8 cellular contexts compared by ENCODE assay signal in genomic region chr22:20131593-20131855, GRCh38. TPM values are rescaled to one million over a fixed set of nuclear protein-coding genes. Genes with fewer than 3 reads are reported as not detected.
DNase-seq lines count a peak whose midpoint lies in the region; ATAC-seq and TF ChIP-seq lines count a peak whose summit lies in the region.

TSS of gene ZDHHC8 (plus strand) at chr22:20131804. CDS start at chr22:20131948, 144 bp downstream.

- no peak for TF ChIP-seq CTCF in brain (conservative IDR thresholded peaks at IDR 0.05)

- H3K9ac ChIP-seq in BLaER1 treated with 17β-estradiol and CSF1 and Interleukin-3, amounts not matched to agents 10 nM and 100 nM, result peak within 1 kb of the TSS; percentile 81 to 90 (median 85)

- H3K4me3 ChIP-seq in BLaER1 treated with 17β-estradiol and CSF1 and Interleukin-3, amounts not matched to agents 10 nM and 100 nM, result peak within 1 kb of the TSS; percentile 82 to 93 (median 86)
- peak within 1 kb of the TSS; percentile 70 for H3K4me3 ChIP-seq in SJCRH30

- H3K9me3 ChIP-seq in BLaER1 treated with 17β-estradiol and CSF1 and Interleukin-3, amounts not matched to agents 10 nM and 100 nM (replicated peaks in 1 of 11), result no peaks in the 10 kb centered on the region
- H3K9me3 ChIP-seq in SJCRH30 (replicated peaks), result no peaks in the 10 kb centered on the region

- H3K9me3 Mint-ChIP-seq in brain, result no peaks in the 10 kb centered on the region

- H3K36me3 Mint-ChIP-seq in brain, result peaks cover 4% of the 10 kb centered on the region

- peak within 1 kb of the TSS; percentile 71 to 82 (median 77); a peak in 21 of 22 replicates for H3K27ac ChIP-seq in BLaER1 treated with 17β-estradiol and CSF1 and Interleukin-3, amounts not matched to agents 10 nM and 100 nM
- H3K27ac ChIP-seq in SJCRH30, result no peak within 1 kb of the TSS

- H3K27me3 Mint-ChIP-seq in brain, result no peaks in the 10 kb centered on the region

- ATAC-seq in GM21737 (IDR thresholded peaks at IDR 0.05; ENCODE audit: unreplicated experiment), result peak; percentile 42

- H3K36me3 ChIP-seq in BLaER1 treated with 17β-estradiol and CSF1 and Interleukin-3, amounts not matched to agents 10 nM and 100 nM, result peaks cover 13 to 29% (median 21%) of the 10 kb centered on the region in 11 experiments
- H3K36me3 ChIP-seq in SJCRH30, result peaks cover 12% of the 10 kb centered on the region

- H3K4me2 ChIP-seq in BLaER1 treated with 17β-estradiol and CSF1 and Interleukin-3, amounts not matched to agents 10 nM and 100 nM, result peak within 1 kb of the TSS; percentile 93 to 100 (median 99)

- peak within 1 kb of the TSS; percentile 80 to 86 (median 81) for H3K4me3 Mint-ChIP-seq in brain

- peak within 1 kb of the TSS in 3 of 5 experiments; percentile 66 to 91 (median 87) for H3K27ac Mint-ChIP-seq in brain

- H3K4me1 ChIP-seq in BLaER1 treated with 17β-estradiol and CSF1 and Interleukin-3, amounts not matched to agents 10 nM and 100 nM, result peaks cover 48 to 88% (median 70%) of the 10 kb centered on the region in 10 experiments
- peaks cover 4% of the 10 kb centered on the region; the same call in 1 of the 2 replicates for H3K4me1 ChIP-seq in SJCRH30

- peaks cover 38 to 89% (median 88%) of the 10 kb centered on the region in 11 experiments for H4K20me1 ChIP-seq in BLaER1 treated with 17β-estradiol and CSF1 and Interleukin-3, amounts not matched to agents 10 nM and 100 nM

- H3K4me1 Mint-ChIP-seq in brain, result peaks cover 35% of the 10 kb centered on the region

- no peaks in the 10 kb centered on the region for H3K27me3 ChIP-seq in BLaER1 treated with 17β-estradiol and CSF1 and Interleukin-3, amounts not matched to agents 10 nM and 100 nM
- H3K27me3 ChIP-seq in SJCRH30, result no peaks in the 10 kb centered on the region

- no peak for DNase-seq in SJCRH30
- DNase-seq in iris pigment epithelial cell (ENCODE audit: low read depth), result peak; percentile 27
- DNase-seq in stimulated activated CD4-positive, alpha-beta T cell treated with anti-CD3 and anti-CD28 coated beads, Interleukin-4, amount 100 ng/mL, for 1 hour, result peak; percentile 65
- no peak for DNase-seq in SHP77 (lab: John Stamatoyannopoulos, UW)
- DNase-seq in NCI-H82 (lab: John Stamatoyannopoulos, UW), result no peak

RNA-seq across cellular contexts. Expression of gene ZDHHC8, which starts in this region (rescaled TPM):
- total RNA-seq in SJCRH30 (2014; rRNA removed; shearing (Covaris generic)), result 13.6 and 16.4 TPM in 2 replicates
- 33.7 TPM for polyA plus RNA-seq in brain (ENCODE audit: insufficient read depth, low read depth, low replicate concordance)

Comparison
In these comparisons a context has a peak if more than half of its experiments do, and no peak if none do; other contexts are left out.
1. DNase-seq: peak in iris pigment epithelial cell (single experiment) and stimulated activated CD4-positive, alpha-beta T cell treated with anti-CD3 and anti-CD28 coated beads, Interleukin-4, amount 100 ng/mL, for 1 hour (single experiment); none in SJCRH30 (0 of 2), SHP77 (0 of 2) and NCI-H82 (single experiment).